Comparison of ENCODE assay signal across 25 cellular contexts in the genomic region with DNA sequence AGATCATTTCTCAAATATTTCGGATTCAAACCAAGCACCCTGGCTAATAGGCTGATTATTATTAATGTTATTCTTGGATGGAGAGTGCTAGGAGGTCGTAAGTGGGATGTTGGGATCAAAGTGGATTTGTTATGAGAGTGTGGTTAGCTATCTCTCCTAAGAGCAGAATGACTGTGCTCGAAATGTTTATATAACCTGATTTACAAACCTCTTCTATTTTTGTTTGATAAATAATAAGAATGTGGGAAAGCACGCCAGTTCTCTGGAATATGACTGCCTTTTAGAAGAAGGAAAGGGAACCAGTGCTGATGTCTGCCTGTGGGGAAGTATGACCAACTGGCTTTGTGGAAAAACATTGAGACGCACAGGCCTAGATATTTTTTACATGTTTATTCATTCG.
DNase-seq lines count a peak whose midpoint lies in the region; ATAC-seq and TF ChIP-seq lines count a peak whose summit lies in the region.
"Had no signal": no experiment of that assay in that cellular context is flagged by ENCODE, and none has a peak within 500 bp of the region (broad histone marks: within the 10 kb centered on the region; RNA-seq: fewer than 3 reads in every experiment).

No MANE protein-coding gene starts in this region.

- H3K4me1 ChIP-seq in parathyroid adenoma: peaks cover 33% of the 10 kb centered on the region
- H3K4me1 ChIP-seq: uterus had no signal

- DNase-seq in HCEC 1CT: peak; percentile 41
- DNase-seq in astrocyte of the hippocampus (ENCODE audit: low read depth, low spot score): peak; percentile 72
- peak; percentile 20 for DNase-seq in glomerular visceral epithelial cell (ENCODE audit: extremely low spot score)
- no peak for DNase-seq in HT-29 (ENCODE audit: low spot score)
- DNase-seq in NCI-H226: no peak
- DNase-seq: activated CD4-positive, alpha-beta T cell treated with anti-CD3 and anti-CD28 coated beads, Interleukin-2, amount 10 ng/mL, durations not matched to agents 7 days and 5 days; activated CD8-positive, alpha-beta memory T cell treated with anti-CD3 and anti-CD28 coated beads, Interleukin-2, amount 10 ng/mL, durations not matched to agents 7 days and 5 days; activated T-cell treated with anti-CD3 and anti-CD28 coated beads, Interleukin-2, amount 50 U/mL, for 72 hours; anterior cingulate cortex; Calu3; effector CD4-positive, alpha-beta T cell; kidney; NCI-H1092 treated with DMSO at 0.1 percent for 48 hours; NCI-H1930; NCI-H82; ovary; Right ventricle myocardium superior; stimulated activated naive CD8-positive, alpha-beta T cell treated with anti-CD3 and anti-CD28 coated beads, Interleukin-15, Interleukin-2, amounts not matched to agents 100 U/mL and 50 U/mL, for 24 hours; uterus had no signal

- H3K79me2 ChIP-seq in parathyroid adenoma: no peaks in the 10 kb centered on the region

- H3K9ac ChIP-seq in parathyroid adenoma: no peak overlapping the region

- no peak for ATAC-seq in HG02642 (IDR thresholded peaks at IDR 0.05; ENCODE audit: poor library complexity, unreplicated experiment)
- ATAC-seq: activated CD8-positive, alpha-beta memory T cell treated with anti-CD3 and anti-CD28 coated beads, Interleukin-2, amount 10 ng/mL, durations not matched to agents 7 days and 5 days; activated T-cell treated with anti-CD3 and anti-CD28 coated beads, Interleukin-2, amount 50 U/mL, for 72 hours; HCT116; HepG2; stimulated activated naive CD8-positive, alpha-beta T cell treated with anti-CD3 and anti-CD28 coated beads, Interleukin-15, Interleukin-2, amounts not matched to agents 100 U/mL and 50 U/mL, for 24 hours had no signal

- TF ChIP-seq CTCF in parathyroid adenoma (IDR thresholded peaks at IDR 0.05): no peak

- no peaks in the 10 kb centered on the region for H3K27me3 ChIP-seq in parathyroid adenoma (ENCODE audit: control insufficient read depth, insufficient read depth, low read length)
- H3K27me3 ChIP-seq: ovary, right atrium auricular region, uterus had no signal

- no peaks in the 10 kb centered on the region for H3K9me3 ChIP-seq in parathyroid adenoma (ENCODE audit: control insufficient read depth, low read length)
- H3K9me3 ChIP-seq: ovary, right atrium auricular region, thoracic aorta, uterus had no signal

- no peak overlapping the region for H3K4me2 ChIP-seq in parathyroid adenoma (ENCODE audit: low read length)

- H3K27ac ChIP-seq in parathyroid adenoma: peak overlapping the region; percentile 84
- H3K27ac ChIP-seq: ovary, thoracic aorta, uterus had no signal

- H3K36me3 ChIP-seq in parathyroid adenoma (ENCODE audit: control insufficient read depth, insufficient read depth, low read length): no peaks in the 10 kb centered on the region
- H3K36me3 ChIP-seq: ovary, right atrium auricular region, thoracic aorta, uterus had no signal

- H3K4me3 ChIP-seq in parathyroid adenoma (ENCODE audit: low read depth, low read length): no peak overlapping the region
- H3K4me3 ChIP-seq: ovary, right atrium auricular region, thoracic aorta, uterus had no signal

- H2AFZ ChIP-seq in parathyroid adenoma: no peak overlapping the region

Comparison
In these comparisons a context has a peak if more than half of its experiments do, and no peak if none do; other contexts are left out.
1. DNase-seq: peak in HCEC 1CT (single experiment), astrocyte of the hippocampus (single experiment) and glomerular visceral epithelial cell (single experiment); none in HT-29 (single experiment) and NCI-H226 (single experiment).